ENCODE assay signal across 27 cellular contexts in the genomic region with DNA sequence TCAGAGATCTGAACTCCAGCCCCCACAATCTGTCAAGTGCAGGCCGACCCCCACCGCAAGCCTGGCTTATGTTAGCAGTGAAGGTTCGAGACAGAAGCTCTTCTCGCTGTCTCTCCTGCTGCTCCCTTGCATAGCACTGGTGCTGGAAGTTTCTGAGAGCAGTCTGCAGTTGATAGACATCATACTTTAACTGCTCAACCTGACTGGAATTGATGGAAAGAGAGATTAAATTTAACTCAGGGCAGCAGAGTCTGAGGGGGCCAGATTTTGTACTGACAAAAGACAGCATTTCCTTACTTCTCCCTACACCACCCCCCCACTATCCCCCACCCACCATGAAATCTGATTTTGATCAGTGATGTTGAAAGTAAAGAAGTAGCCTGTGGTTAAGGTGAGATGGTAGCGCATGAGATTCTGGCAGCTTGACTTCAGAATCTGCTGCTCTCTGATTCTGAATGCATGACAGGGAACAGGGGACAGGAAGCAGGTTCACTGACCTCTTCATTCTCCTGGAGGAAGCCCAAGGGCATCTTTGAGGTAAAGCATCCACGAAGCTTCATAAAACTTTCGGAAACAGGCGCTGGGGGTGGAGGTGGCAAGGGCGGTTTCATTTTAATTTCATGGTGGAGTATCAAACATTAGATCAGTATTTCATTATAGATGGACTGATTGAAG. TPM values are rescaled to one million over a fixed set of nuclear protein-coding genes. Genes with fewer than 3 reads are reported as not detected.
"Had no signal": no experiment of that assay in that cellular context is flagged by ENCODE, and none has a peak within 500 bp of the region (broad histone marks: within the 10 kb centered on the region; RNA-seq: fewer than 3 reads in every experiment).

No MANE protein-coding gene starts in this region.

- DNase-seq: activated CD4-positive, alpha-beta T cell treated with anti-CD3 and anti-CD28 coated beads, Interleukin-2, amount 10 ng/mL, durations not matched to agents 24 days and 14 days; activated CD4-positive, alpha-beta T cell treated with anti-CD3 and anti-CD28 coated beads, Interleukin-2, amount 50 U/mL, for 4 hours; activated CD8-positive, alpha-beta T cell treated with anti-CD3 and anti-CD28 coated beads for 36 hours; activated gamma-delta T cell; activated naive CD4-positive, alpha-beta T cell treated with Interleukin-2 at 50 U/mL for 16 hours; activated naive CD8-positive, alpha-beta T cell treated with anti-CD3 and anti-CD28 coated beads, Interleukin-2, amount 10 ng/mL, durations not matched to agents 7 days and 5 days; activated T-cell treated with anti-CD3 and anti-CD28 coated beads, Interleukin-2, amount 50 U/mL, for 24 hours; amygdala; MG63; NCI-H1092; NCI-H1436 treated with DMSO at 0.1 percent for 48 hours; NCI-H1694 treated with DMSO at 0.1 percent for 48 hours; NCI-H2029 treated with DMSO at 0.1 percent for 48 hours; NCI-H2171 treated with DMSO at 0.1 percent for 48 hours; NCI-H2227 treated with DMSO at 0.1 percent for 48 hours; NCI-H446; NCI-H510A treated with DMSO at 0.1 percent for 48 hours; NCI-H526 treated with DMSO at 0.1 percent for 48 hours; NCI-H82; SHP77; SJCRH30; T1000 had no signal

- H3K27ac Mint-ChIP-seq: activated CD4-positive, alpha-beta T cell treated with anti-CD3 and anti-CD28 coated beads, Interleukin-2, amount 10 ng/mL, durations not matched to agents 24 days and 14 days; activated CD8-positive, alpha-beta T cell treated with anti-CD3 and anti-CD28 coated beads for 36 hours; activated naive CD4-positive, alpha-beta T cell treated with anti-CD3 and anti-CD28 coated beads, Interleukin-2, amount 50 U/mL, for 24 hours; activated naive CD8-positive, alpha-beta T cell treated with anti-CD3 and anti-CD28 coated beads, Interleukin-2, amount 10 ng/mL, durations not matched to agents 7 days and 5 days; activated T-cell treated with anti-CD3 and anti-CD28 coated beads, Interleukin-2, amount 50 U/mL, for 24 hours; activated T-helper 2 cell treated with anti-CD3 and anti-CD28 coated beads, Interferon-gamma antibody, Interleukin-2, Interleukin-4, amounts not matched to agents 10 μg/mL and 5 μg/mL and 100 μg/mL, durations not matched to agents 14 hours and 24 hours and 36 hours had no signal

- H3K9me3 ChIP-seq: ascending aorta, SJCRH30 had no signal

- H3K36me3 Mint-ChIP-seq: activated naive CD4-positive, alpha-beta T cell treated with anti-CD3 and anti-CD28 coated beads, Interleukin-2, amount 50 U/mL, for 24 hours; activated naive CD8-positive, alpha-beta T cell treated with anti-CD3 and anti-CD28 coated beads, Interleukin-2, amount 10 ng/mL, durations not matched to agents 7 days and 5 days had no signal

- H3K4me3 ChIP-seq: ascending aorta, cardiac muscle cell, MG63, SJCRH30, SK-N-MC had no signal

- H3K4me1 ChIP-seq: ascending aorta had no signal

- H3K36me3 ChIP-seq: ascending aorta, cardiac muscle cell, MG63, SJCRH30 had no signal

- H3K9me3 Mint-ChIP-seq: activated CD4-positive, alpha-beta T cell treated with anti-CD3 and anti-CD28 coated beads, Interleukin-2, amount 10 ng/mL, durations not matched to agents 24 days and 14 days; activated CD8-positive, alpha-beta T cell treated with anti-CD3 and anti-CD28 coated beads for 36 hours; activated naive CD4-positive, alpha-beta T cell treated with anti-CD3 and anti-CD28 coated beads, Interleukin-2, amount 50 U/mL, for 24 hours; activated naive CD8-positive, alpha-beta T cell treated with anti-CD3 and anti-CD28 coated beads, Interleukin-2, amount 10 ng/mL, durations not matched to agents 7 days and 5 days; activated T-cell treated with anti-CD3 and anti-CD28 coated beads, Interleukin-2, amount 50 U/mL, for 24 hours; activated T-helper 2 cell treated with anti-CD3 and anti-CD28 coated beads, Interferon-gamma antibody, Interleukin-2, Interleukin-4, amounts not matched to agents 10 μg/mL and 5 μg/mL and 100 μg/mL, durations not matched to agents 14 hours and 24 hours and 36 hours had no signal

- H3K4me3 Mint-ChIP-seq: activated CD4-positive, alpha-beta T cell treated with anti-CD3 and anti-CD28 coated beads, Interleukin-2, amount 10 ng/mL, durations not matched to agents 24 days and 14 days; activated CD8-positive, alpha-beta T cell treated with anti-CD3 and anti-CD28 coated beads for 36 hours; activated naive CD4-positive, alpha-beta T cell treated with anti-CD3 and anti-CD28 coated beads, Interleukin-2, amount 50 U/mL, for 24 hours; activated naive CD8-positive, alpha-beta T cell treated with anti-CD3 and anti-CD28 coated beads, Interleukin-2, amount 10 ng/mL, durations not matched to agents 7 days and 5 days; activated T-cell treated with anti-CD3 and anti-CD28 coated beads, Interleukin-2, amount 50 U/mL, for 24 hours had no signal

- H3K27me3 ChIP-seq: ascending aorta, cardiac muscle cell, MG63, SJCRH30 had no signal

- H3K27ac ChIP-seq: ascending aorta, cardiac muscle cell, SJCRH30, SK-N-MC had no signal

RNA-seq across cellular contexts. Expression of a gene that starts 44.3 kb away (rescaled TPM):
- total RNA-seq: ascending aorta had no signal
